ENCODE assay signal across 12 cellular contexts in the genomic region with DNA sequence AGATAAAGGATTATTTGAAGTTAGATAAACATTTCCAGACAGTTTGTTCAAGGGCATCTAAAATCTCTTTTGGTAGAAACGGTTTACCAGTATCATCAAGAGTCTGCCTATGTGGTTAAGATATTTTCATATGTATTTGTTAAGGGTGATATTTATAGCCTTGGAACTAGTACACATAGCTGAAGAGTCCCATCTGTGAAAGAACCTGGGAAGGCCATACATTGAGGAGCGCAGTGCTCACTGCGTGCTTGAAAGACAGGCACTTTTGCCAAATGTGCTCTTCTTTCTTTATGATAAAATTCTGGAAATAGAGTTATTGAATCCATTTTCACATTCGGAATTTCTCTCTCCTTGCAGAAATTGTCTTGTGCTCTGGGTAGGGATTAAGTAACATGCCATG. TPM values are rescaled to one million over a fixed set of nuclear protein-coding genes. Genes with fewer than 3 reads are reported as not detected.
DNase-seq lines count a peak whose midpoint lies in the region; ATAC-seq and TF ChIP-seq lines count a peak whose summit lies in the region.
"Had no signal": no experiment of that assay in that cellular context is flagged by ENCODE, and none has a peak within 500 bp of the region (broad histone marks: within the 10 kb centered on the region; RNA-seq: fewer than 3 reads in every experiment).

No MANE protein-coding gene starts in this region.

- no peak for ATAC-seq in central memory CD8-positive, alpha-beta T cell (replicated peaks; ENCODE audit: extremely low read depth, poor library complexity, severe bottlenecking)
- no peak for ATAC-seq in HG02571 (IDR thresholded peaks at IDR 0.05; ENCODE audit: unreplicated experiment)

- no peaks in the 10 kb centered on the region for H3K27me3 ChIP-seq in CD8-positive, alpha-beta memory T cell (ENCODE audit: insufficient read depth, low read length, poor library complexity, severe bottlenecking)
- no peaks in the 10 kb centered on the region for H3K27me3 ChIP-seq in Loucy (ENCODE audit: insufficient read depth, low read length, poor library complexity, severe bottlenecking)
- no peaks in the 10 kb centered on the region for H3K27me3 ChIP-seq in sigmoid colon
- H3K27me3 ChIP-seq: cardiac muscle cell had no signal

- no peaks in the 10 kb centered on the region for H3K9me3 ChIP-seq in CD8-positive, alpha-beta memory T cell (ENCODE audit: low read length)
- H3K9me3 ChIP-seq in Loucy (ENCODE audit: insufficient read depth, low read depth, low read length) = no peaks in the 10 kb centered on the region
- H3K9me3 ChIP-seq in sigmoid colon = no peaks in the 10 kb centered on the region

- peak overlapping the region; percentile 49 for H3K4me3 ChIP-seq in CD8-positive, alpha-beta memory T cell (ENCODE audit: low read length)
- H3K4me3 ChIP-seq in Loucy (ENCODE audit: low read length, poor library complexity, severe bottlenecking) (peak overlapping the region; percentile 67), sigmoid colon (peak overlapping the region in 3 of 4 donors; percentile 23 to 33 (median 30))
- H3K4me3 ChIP-seq: cardiac muscle cell had no signal

- H3F3A ChIP-seq in Loucy (ENCODE audit: low read depth) = peaks cover 28% of the 10 kb centered on the region

- no peak overlapping the region for H2AFZ ChIP-seq in Loucy (ENCODE audit: low read length)

- no peak for TF ChIP-seq EP300 in sigmoid colon (IDR thresholded peaks at IDR 0.05)

- CTCF ChIA-PET in CD8-positive, alpha-beta memory T cell (lab: Charles Lee) = interaction anchor here (1.5 to 3.1 kb wide), 3 partner anchors 12 to 61 kb away, joined by 4 to 31 read pairs (median 9); no protein-coding TSS in a partner anchor

- POLR2A ChIA-PET in CD8-positive, alpha-beta memory T cell (lab: Charles Lee) = interaction anchor here (1.3 to 2.1 kb wide), 2 partner anchors 46 to 547 kb away, joined by 5 to 13 read pairs; a partner anchor contains a TSS

- intact Hi-C loops in sigmoid colon (cut with DNase I) = loop anchor here (5.0 kb wide), 1 partner anchor 47 kb away; a partner anchor contains a TSS

- H3K4me2 ChIP-seq in Loucy (ENCODE audit: low read depth, low read length, poor library complexity, severe bottlenecking) = peak overlapping the region; percentile 90

- H3K9me2 ChIP-seq in Loucy (replicated peaks; ENCODE audit: low read depth, low read length) = no peaks in the 10 kb centered on the region

- H3K4me1 ChIP-seq in CD8-positive, alpha-beta memory T cell (ENCODE audit: insufficient read depth, low read length) = peaks cover 60% of the 10 kb centered on the region
- H3K4me1 ChIP-seq in Loucy (ENCODE audit: insufficient read depth, low read length, poor library complexity, severe bottlenecking) (peaks cover 49% of the 10 kb centered on the region), sigmoid colon (peaks cover 0 to 25% (median 8%) of the 10 kb centered on the region in 4 donors)

- H3K27me3 Mint-ChIP-seq in CD8-positive, alpha-beta memory T cell = no peaks in the 10 kb centered on the region
- no peaks in the 10 kb centered on the region for H3K27me3 Mint-ChIP-seq in central memory CD8-positive, alpha-beta T cell

- peak overlapping the region; percentile 63 for H3K9ac ChIP-seq in Loucy (ENCODE audit: low read depth, low read length, poor library complexity, severe bottlenecking)

- peaks cover 61% of the 10 kb centered on the region for H3K79me2 ChIP-seq in Loucy (ENCODE audit: insufficient read depth, low read length)

- peaks cover 12% of the 10 kb centered on the region for H4K20me1 ChIP-seq in Loucy (ENCODE audit: insufficient read depth, low read length, poor library complexity, severe bottlenecking)

- TF ChIP-seq CTCF in Loucy (conservative IDR thresholded peaks at IDR 0.05; ENCODE audit: low read length) (no peak), sigmoid colon (IDR thresholded peaks at IDR 0.05) (no peak)

- peaks cover 54 to 63% (median 59%) of the 10 kb centered on the region in 3 donors for H3K4me1 Mint-ChIP-seq in CD8-positive, alpha-beta memory T cell
- peaks cover 49% of the 10 kb centered on the region for H3K4me1 Mint-ChIP-seq in central memory CD8-positive, alpha-beta T cell

- H3K27ac ChIP-seq in CD8-positive, alpha-beta memory T cell (ENCODE audit: low read depth, low read length) = peak overlapping the region; percentile 43
- H3K27ac ChIP-seq in sigmoid colon = peak overlapping the region in 3 of 4 donors; percentile 5 to 55 (median 49)
- H3K27ac ChIP-seq: cardiac muscle cell had no signal

- no peak for DNase-seq in CD8-positive, alpha-beta memory T cell
- DNase-seq in central memory CD8-positive, alpha-beta T cell (ENCODE audit: low spot score in 2 of 2) = no peak
- no peak for DNase-seq in sigmoid colon
- no peak for DNase-seq in NCI-H2171 treated with DMSO at 0.1 percent for 48 hours (lab: John Stamatoyannopoulos, UW)
- no peak for DNase-seq in iPS-NIHi7 (ENCODE audit: extremely low spot score)
- DNase-seq: DMS153, foreskin melanocyte, NCI-H446 treated with DMSO at 0.1 percent for 48 hours had no signal

- no peaks in the 10 kb centered on the region for H3K36me3 ChIP-seq in CD8-positive, alpha-beta memory T cell (ENCODE audit: insufficient read depth, low read length)
- 0 out of 2 replicates have a peak, but pooled peaks cover 4% of the 10 kb centered on the region for H3K36me3 ChIP-seq in Loucy (ENCODE audit: insufficient read depth, low read length)
- H3K36me3 ChIP-seq in sigmoid colon = peaks cover 0 to 3% (median 0%) of the 10 kb centered on the region in 4 donors
- H3K36me3 ChIP-seq: cardiac muscle cell had no signal

- H3K27ac Mint-ChIP-seq in CD8-positive, alpha-beta memory T cell = peak overlapping the region; percentile 85 to 98 (median 94)
- peak overlapping the region; percentile 88 for H3K27ac Mint-ChIP-seq in central memory CD8-positive, alpha-beta T cell (ENCODE audit: low read depth)

- TF ChIP-seq POLR2A in sigmoid colon (IDR thresholded peaks at IDR 0.05) = no peak

- peaks cover 0 to 6% (median 3%) of the 10 kb centered on the region in 3 donors for H3K36me3 Mint-ChIP-seq in CD8-positive, alpha-beta memory T cell
- peaks cover 13% of the 10 kb centered on the region for H3K36me3 Mint-ChIP-seq in central memory CD8-positive, alpha-beta T cell (ENCODE audit: insufficient read depth)

- peak overlapping the region; percentile 67 to 90 (median 80) for H3K4me3 Mint-ChIP-seq in CD8-positive, alpha-beta memory T cell
- peak overlapping the region; percentile 71 for H3K4me3 Mint-ChIP-seq in central memory CD8-positive, alpha-beta T cell

- 76 to 86% methylated on average over 4 of the region's 4 CpGs for WGBS in sigmoid colon, 2 donors

- no peaks in the 10 kb centered on the region for H3K9me3 Mint-ChIP-seq in CD8-positive, alpha-beta memory T cell
- no peaks in the 10 kb centered on the region for H3K9me3 Mint-ChIP-seq in central memory CD8-positive, alpha-beta T cell

RNA-seq across cellular contexts. Expression of a gene that starts 7.7 kb away (rescaled TPM):
- 1 to 10 TPM in 1 of 2 experiments, under 1 TPM in 1; 0.58 to 1.1 TPM for total RNA-seq in CD8-positive, alpha-beta memory T cell
- 0.32 TPM for polyA plus RNA-seq in CD8-positive, alpha-beta memory T cell
- 1 to 10 TPM in 3 of 4 donors, under 1 TPM in 1; 0.83 to 3.9 (median 1.5) TPM for total RNA-seq in sigmoid colon
- polyA plus RNA-seq in sigmoid colon = 10 to 100 TPM in 1 of 3 donors, 1 to 10 TPM in 2; 3.0 to 14.1 (median 6.7) TPM
- total RNA-seq: cardiac muscle cell, lung microvascular endothelial cell had no signal

RNA-seq across cellular contexts. Expression of a gene that starts 19.1 kb away (rescaled TPM):
- total RNA-seq in CD8-positive, alpha-beta memory T cell = under 1 TPM; 0.09 TPM
- not detected for polyA plus RNA-seq in CD8-positive, alpha-beta memory T cell
- under 1 TPM in 2 of 4 donors, not detected in 2; 0.14 to 0.83 TPM for total RNA-seq in sigmoid colon
- under 1 TPM; 0.22 to 0.60 (median 0.46) TPM for polyA plus RNA-seq in sigmoid colon
- polyA plus RNA-seq: cardiac muscle cell had no signal

RNA-seq across cellular contexts. Expression of a gene that starts 45.3 kb away (rescaled TPM):
- 10 to 100 TPM; 73.8 to 74.2 TPM for total RNA-seq in CD8-positive, alpha-beta memory T cell
- 120 TPM for polyA plus RNA-seq in CD8-positive, alpha-beta memory T cell
- total RNA-seq in sigmoid colon = 100 to 1,000 TPM; 108 to 155 (median 122) TPM
- 10 to 100 TPM; 56.0 to 84.7 (median 82.8) TPM for polyA plus RNA-seq in sigmoid colon
